In genomic region chr3:118554148-118554819, GRCh38 we compare ENCODE assay signal across 21 cellular contexts.
A peak's percentile ranks its signal among the peaks of the same experiment; 100 is the strongest.
DNase-seq lines count a peak whose midpoint lies in the region; ATAC-seq and TF ChIP-seq lines count a peak whose summit lies in the region.
"Had no signal": no experiment of that assay in that cellular context is flagged by ENCODE, and none has a peak within 500 bp of the region (broad histone marks: within the 10 kb centered on the region; RNA-seq: fewer than 3 reads in every experiment).

No MANE protein-coding gene starts in this region.

- H3K36me3 Mint-ChIP-seq in MCF 10A (ENCODE audit: insufficient read depth, unreplicated experiment) (no peaks in the 10 kb centered on the region), neural crest cell (ENCODE audit: low read depth) (no peaks in the 10 kb centered on the region)
- H3K36me3 Mint-ChIP-seq: CD8-positive, alpha-beta memory T cell had no signal

- no peaks in the 10 kb centered on the region for H3K27me3 Mint-ChIP-seq in MCF 10A (ENCODE audit: insufficient read depth, unreplicated experiment)
- no peaks in the 10 kb centered on the region for H3K27me3 Mint-ChIP-seq in neural crest cell (ENCODE audit: low read depth)
- H3K27me3 Mint-ChIP-seq: B cell; CD4-positive, alpha-beta T cell; CD8-positive, alpha-beta memory T cell had no signal

- POLR2A ChIA-PET in MCF 10A (lab: Yijun Ruan, JAX) = no interaction called here

- peak overlapping the region; percentile 6 for H2AFZ ChIP-seq in mammary epithelial cell (ENCODE audit: low read depth, low read length)

- H3K4me2 ChIP-seq in mammary epithelial cell (ENCODE audit: insufficient read depth, low read depth, low read length) = no peak overlapping the region
- H3K4me2 ChIP-seq: BLaER1 had no signal

- H3K4me1 ChIP-seq in mammary epithelial cell (ENCODE audit: insufficient read depth, low read length) = peaks cover 7% of the 10 kb centered on the region
- H3K4me1 ChIP-seq: BLaER1 had no signal

- H3K9ac ChIP-seq in mammary epithelial cell (ENCODE audit: insufficient read depth, low read length) = no peak overlapping the region
- H3K9ac ChIP-seq: BLaER1 had no signal

- no peak overlapping the region for H3K27ac Mint-ChIP-seq in MCF 10A (ENCODE audit: low read depth, unreplicated experiment)
- H3K27ac Mint-ChIP-seq in neural crest cell (ENCODE audit: unreplicated experiment) = peak overlapping the region; percentile 69
- H3K27ac Mint-ChIP-seq: B cell; CD4-positive, alpha-beta T cell had no signal

- 84% methylated on average over 5 of the region's 5 CpGs for WGBS in mammary epithelial cell (ENCODE audit: low coverage, missing lambda C conversion rate)

- H3K27ac ChIP-seq in mammary epithelial cell (ENCODE audit: insufficient read depth, low read depth, low read length) = no peak overlapping the region
- H3K27ac ChIP-seq: 22Rv1, BLaER1, C4-2B had no signal

- CTCF ChIA-PET in mammary epithelial cell (lab: Charles Lee; ENCODE audit: low non-redundant PET) = no interaction called here
- CTCF ChIA-PET in MCF 10A (lab: Yijun Ruan, JAX) = interaction anchor here (0.6 kb wide), 1 partner anchor 834 kb away, joined by 3 read pairs; no protein-coding TSS in a partner anchor

- no peaks in the 10 kb centered on the region for H3K79me2 ChIP-seq in mammary epithelial cell (ENCODE audit: insufficient read depth, low read length)

- no peak for TF ChIP-seq CTCF in mammary epithelial cell (conservative IDR thresholded peaks at IDR 0.05 in 1 of 2, IDR thresholded peaks at IDR 0.05 in 1 of 2; ENCODE audit: extremely low read depth in 1 of 2, insufficient read depth in 1 of 2, low read depth in 1 of 2, low read length in 2 of 2)
- no peak for TF ChIP-seq CTCF in MCF 10A (IDR thresholded peaks at IDR 0.05; ENCODE audit: unreplicated experiment)
- TF ChIP-seq CTCF in neural crest cell (conservative IDR thresholded peaks at IDR 0.05) = no peak

- H3K27me3 ChIP-seq in mammary epithelial cell (ENCODE audit: insufficient read depth, low read length) = no peaks in the 10 kb centered on the region
- H3K27me3 ChIP-seq: BLaER1 had no signal

- H3K4me1 Mint-ChIP-seq in MCF 10A (ENCODE audit: insufficient read depth, unreplicated experiment) (no peaks in the 10 kb centered on the region), neural crest cell (no peaks in the 10 kb centered on the region)
- H3K4me1 Mint-ChIP-seq: B cell; CD8-positive, alpha-beta memory T cell had no signal

- no peaks in the 10 kb centered on the region for H3K36me3 ChIP-seq in mammary epithelial cell (ENCODE audit: insufficient read depth, low read length)
- H3K36me3 ChIP-seq: BLaER1 had no signal

- H3K4me3 Mint-ChIP-seq in MCF 10A (ENCODE audit: unreplicated experiment) (no peak overlapping the region), neural crest cell (no peak overlapping the region)
- H3K4me3 Mint-ChIP-seq: B cell; CD4-positive, alpha-beta T cell; CD8-positive, alpha-beta memory T cell had no signal

- ATAC-seq in left colon = peak; percentile 77
- ATAC-seq in GM21786 (IDR thresholded peaks at IDR 0.05; ENCODE audit: unreplicated experiment) = no peak

- intact Hi-C loops in mammary epithelial cell (cut with micrococcal nuclease) (no loop called here), MCF 10A (cut with micrococcal nuclease) (no loop called here), left colon (cut with DNase I, micrococcal nuclease) (no loop called here)

- H3K4me3 ChIP-seq in mammary epithelial cell (replicated peaks in 1 of 3; ENCODE audit: insufficient read depth in 1 of 3, low read depth in 2 of 3, low read length in 3 of 3) = no peak overlapping the region
- H3K4me3 ChIP-seq: BLaER1 had no signal

- in situ Hi-C loops in mammary epithelial cell (cut with MboI; ENCODE audit: low sequenced_read_pairs in 2 of 2) = no loop called here

- no peak for DNase-seq in mammary epithelial cell
- no peak for DNase-seq in MCF 10A (ENCODE audit: unreplicated experiment)
- no peak for DNase-seq in left colon
- DNase-seq in neural crest cell (ENCODE audit: low read depth, low spot score) = no peak
- DNase-seq in stimulated activated CD4-positive, alpha-beta T cell treated with anti-CD3 and anti-CD28 coated beads, Interleukin-1b, Interleukin-23, amount 100 ng/mL, for 48 hours = no peak
- no peak for DNase-seq in RPMI8226
- no peak for DNase-seq in SHP77 treated with DMSO at 0.1 percent for 48 hours (lab: John Stamatoyannopoulos, UW)
- DNase-seq: CD4-positive, alpha-beta T cell; CD8-positive, alpha-beta memory T cell; DMS 273 treated with DMSO at 0.1 percent for 48 hours; DMS79; EL; GDM1; GOT3; H7; HCEC 1CT had no signal

- dilution Hi-C loops in mammary epithelial cell (cut with HindIII; ENCODE audit: low sequenced_read_pairs) = loop anchor here (5.0 kb wide), 1 partner anchor 58 kb away; no protein-coding TSS in a partner anchor

- no peaks in the 10 kb centered on the region for H3K9me3 ChIP-seq in mammary epithelial cell (replicated peaks; ENCODE audit: insufficient read depth, low read length)
- H3K9me3 ChIP-seq: BLaER1 had no signal

- no peaks in the 10 kb centered on the region for H4K20me1 ChIP-seq in mammary epithelial cell (ENCODE audit: insufficient read depth, low read length)
- H4K20me1 ChIP-seq: BLaER1 had no signal

- H3K9me3 Mint-ChIP-seq in MCF 10A (ENCODE audit: unreplicated experiment) (no peaks in the 10 kb centered on the region), neural crest cell (no peaks in the 10 kb centered on the region)
- H3K9me3 Mint-ChIP-seq: CD4-positive, alpha-beta T cell had no signal

- BruUV-seq in mammary epithelial cell (replicated peaks; lab: Mats Ljungman, UMichigan) (no TSS peak), MCF 10A (replicated peaks; lab: Mats Ljungman, UMichigan) (no TSS peak)
